ENCODE assay signal across 8 cellular contexts in genomic region chr1:110053557-110054428, GRCh38. TPM values are rescaled to one million over a fixed set of nuclear protein-coding genes. Genes with fewer than 3 reads are reported as not detected.
DNase-seq lines count a peak whose midpoint lies in the region; ATAC-seq and TF ChIP-seq lines count a peak whose summit lies in the region.

No MANE protein-coding gene starts in this region.

- no peaks in the 10 kb centered on the region for H3K4me1 Mint-ChIP-seq in CD8-positive, alpha-beta T cell (ENCODE audit: low read depth)
- H3K4me1 Mint-ChIP-seq in activated naive CD4-positive, alpha-beta T cell treated with anti-CD3 and anti-CD28 coated beads for 36 hours (ENCODE audit: low read depth): no peaks in the 10 kb centered on the region

- H3K9me3 Mint-ChIP-seq in CD8-positive, alpha-beta T cell: no peaks in the 10 kb centered on the region
- H3K9me3 Mint-ChIP-seq in activated naive CD4-positive, alpha-beta T cell treated with anti-CD3 and anti-CD28 coated beads for 36 hours: no peaks in the 10 kb centered on the region

- TF ChIP-seq CTCF in CD8-positive, alpha-beta T cell (IDR thresholded peaks at IDR 0.05): peak; percentile 85
- TF ChIP-seq CTCF in SK-N-SH (IDR thresholded peaks at IDR 0.05): peak; percentile 96
- peak; percentile 97 for TF ChIP-seq CTCF in cardiac muscle cell (IDR thresholded peaks at IDR 0.05; ENCODE audit: low read depth, low read length)

- no peaks in the 10 kb centered on the region for H3K9me3 ChIP-seq in CD8-positive, alpha-beta T cell (ENCODE audit: low read length)
- no peaks in the 10 kb centered on the region for H3K9me3 ChIP-seq in SK-N-SH
- H3K9me3 ChIP-seq in cardiac muscle cell (ENCODE audit: low read depth): no peaks in the 10 kb centered on the region

- no peak overlapping the region for H3K27ac ChIP-seq in CD8-positive, alpha-beta T cell (ENCODE audit: low read depth, low read length)
- H3K27ac ChIP-seq in SK-N-SH (ENCODE audit: low read depth in 2 of 2, low read length in 1 of 2): peak overlapping the region in 1 of 2 experiments; percentile 93; a peak in 2 of 4 replicates
- H3K27ac ChIP-seq in cardiac muscle cell: no peak overlapping the region

- H3K27me3 Mint-ChIP-seq in CD8-positive, alpha-beta T cell (ENCODE audit: low read depth): no peaks in the 10 kb centered on the region
- no peaks in the 10 kb centered on the region for H3K27me3 Mint-ChIP-seq in activated naive CD4-positive, alpha-beta T cell treated with anti-CD3 and anti-CD28 coated beads for 36 hours (ENCODE audit: low read depth)

- H3K79me2 ChIP-seq in SK-N-SH (ENCODE audit: insufficient read depth): no peaks in the 10 kb centered on the region; the same call in 1 of the 2 replicates

- no peak overlapping the region for H3K4me2 ChIP-seq in SK-N-SH

- peaks cover 8% of the 10 kb centered on the region for H4K20me1 ChIP-seq in SK-N-SH (ENCODE audit: insufficient read depth)

- H3K4me3 ChIP-seq in CD8-positive, alpha-beta T cell (ENCODE audit: low read depth, low read length): no peak overlapping the region
- no peak overlapping the region; a peak in 1 of 4 replicates for H3K4me3 ChIP-seq in SK-N-SH (ENCODE audit: low read depth in 2 of 2, low read length in 1 of 2)
- H3K4me3 ChIP-seq in cardiac muscle cell: no peak overlapping the region

- peak; percentile 29 to 79 (median 56) for DNase-seq in CD8-positive, alpha-beta T cell
- peak; percentile 85 for DNase-seq in HEK293T (ENCODE audit: extremely low spot score)
- DNase-seq in SK-N-SH: peak; percentile 71
- DNase-seq in activated naive CD4-positive, alpha-beta T cell treated with anti-CD3 and anti-CD28 coated beads for 36 hours: peak; percentile 81
- DNase-seq in cardiac muscle cell (ENCODE audit: low read depth in 1 of 2, low spot score in 1 of 2): peak; percentile 50 to 65
- peak; percentile 85 for DNase-seq in sciatic nerve (ENCODE audit: low spot score)

- H3K9ac ChIP-seq in SK-N-SH: no peak overlapping the region

- H3K4me1 ChIP-seq in CD8-positive, alpha-beta T cell (ENCODE audit: insufficient read depth, low read length): no peaks in the 10 kb centered on the region
- H3K4me1 ChIP-seq in SK-N-SH (ENCODE audit: control insufficient read depth in 1 of 2, insufficient read depth in 2 of 2, low read depth in 1 of 2, low read length in 1 of 2): peaks cover 60 to 79% of the 10 kb centered on the region in 2 experiments
- peaks cover 10% of the 10 kb centered on the region for H3K4me1 ChIP-seq in cardiac muscle cell (ENCODE audit: low read depth)

- no peak overlapping the region for H2AFZ ChIP-seq in SK-N-SH (ENCODE audit: low read depth)

- H3K36me3 Mint-ChIP-seq in CD8-positive, alpha-beta T cell: peaks cover 97% of the 10 kb centered on the region
- peaks cover 29% of the 10 kb centered on the region for H3K36me3 Mint-ChIP-seq in activated naive CD4-positive, alpha-beta T cell treated with anti-CD3 and anti-CD28 coated beads for 36 hours (ENCODE audit: low read depth)

- peak; percentile 92 for ATAC-seq in CD8-positive, alpha-beta T cell
- peak; percentile 79 for ATAC-seq in sciatic nerve
- no peak for ATAC-seq in GM18861 (IDR thresholded peaks at IDR 0.05; ENCODE audit: unreplicated experiment)
- ATAC-seq in GM21825 (IDR thresholded peaks at IDR 0.05; ENCODE audit: unreplicated experiment): no peak

- H3K9me2 ChIP-seq in SK-N-SH: no peaks in the 10 kb centered on the region

- intact Hi-C loops in CD8-positive, alpha-beta T cell (cut with DNase I, micrococcal nuclease): loop anchor here in 1 of 2 experiments (1.0 to 2.0 kb wide), 2 partner anchors 53 to 407 kb away; no protein-coding TSS in a partner anchor
- intact Hi-C loops in activated naive CD4-positive, alpha-beta T cell treated with anti-CD3 and anti-CD28 coated beads for 36 hours (cut with micrococcal nuclease): loop anchor here (1.0 kb wide), 1 partner anchor 53 kb away; no protein-coding TSS in a partner anchor
- intact Hi-C loops in sciatic nerve (cut with DNase I): loop anchor here (5.0 kb wide), 1 partner anchor 49 kb away; no protein-coding TSS in a partner anchor

- peaks cover 48% of the 10 kb centered on the region for H3F3A ChIP-seq in SK-N-SH (replicated peaks; ENCODE audit: insufficient read depth)

- H3K27ac Mint-ChIP-seq in CD8-positive, alpha-beta T cell: no peak overlapping the region
- no peak overlapping the region for H3K27ac Mint-ChIP-seq in activated naive CD4-positive, alpha-beta T cell treated with anti-CD3 and anti-CD28 coated beads for 36 hours

- POLR2A ChIA-PET in CD8-positive, alpha-beta T cell (lab: Charles Lee): interaction anchor here (1.0 kb wide), 1 partner anchor 19 kb away, joined by 3 read pairs; no protein-coding TSS in a partner anchor
- POLR2A ChIA-PET in HEK293T (lab: Yijun Ruan, JAX): no interaction called here
- POLR2A ChIA-PET in SK-N-SH (lab: Yijun Ruan, JAX): no interaction called here

- no peak overlapping the region for H3K4me3 Mint-ChIP-seq in CD8-positive, alpha-beta T cell
- no peak overlapping the region for H3K4me3 Mint-ChIP-seq in activated naive CD4-positive, alpha-beta T cell treated with anti-CD3 and anti-CD28 coated beads for 36 hours

- no peaks in the 10 kb centered on the region for H3K27me3 ChIP-seq in CD8-positive, alpha-beta T cell (ENCODE audit: insufficient read depth, low read length)
- H3K27me3 ChIP-seq in SK-N-SH (ENCODE audit: insufficient read depth) (no peaks in the 10 kb centered on the region), cardiac muscle cell (no peaks in the 10 kb centered on the region)

- CTCF ChIA-PET in CD8-positive, alpha-beta T cell (lab: Charles Lee): interaction anchor here (0.7 to 5.6 kb wide), 24 partner anchors 8 to 1265 kb away, joined by 3 to 55 read pairs (median 6); partner anchors contain the start of genes ALX3 and STRIP1
- CTCF ChIA-PET in HEK293T (lab: Yijun Ruan, JAX): interaction anchor here (0.5 to 5.2 kb wide), 12 partner anchors 9 to 442 kb away, joined by 3 to 34 read pairs (median 4); partner anchors contain the start of gene STRIP1
- CTCF ChIA-PET in SK-N-SH (lab: Yijun Ruan, JAX): interaction anchor here (0.7 to 42.0 kb wide), 52 partner anchors 7 to 442 kb away, joined by 3 to 1768 read pairs (median 6); partner anchors contain the start of genes AHCYL1, ALX3, KCNC4 and RBM15
- CTCF ChIA-PET in activated naive CD4-positive, alpha-beta T cell treated with anti-CD3 and anti-CD28 coated beads for 36 hours (lab: Charles Lee): interaction anchor here (0.6 to 6.3 kb wide), 26 partner anchors 8 to 1260 kb away, joined by 3 to 103 read pairs (median 6); partner anchors contain the start of gene STRIP1

- peaks cover 54% of the 10 kb centered on the region for H3K36me3 ChIP-seq in CD8-positive, alpha-beta T cell (ENCODE audit: insufficient read depth, low read length)
- H3K36me3 ChIP-seq in SK-N-SH (replicated peaks in 1 of 2; ENCODE audit: control insufficient read depth in 1 of 2, insufficient read depth in 2 of 2, low read length in 1 of 2) (peaks cover 55 to 78% of the 10 kb centered on the region in 2 experiments), cardiac muscle cell (peaks cover 61% of the 10 kb centered on the region)

- WGBS in SK-N-SH (ENCODE audit: low lambda C conversion rate): 72% methylated on average over 16 of the region's 16 CpGs

- TF ChIP-seq RAD21 in SK-N-SH (IDR thresholded peaks at IDR 0.05; ENCODE audit: low read length): peak; percentile 98

- TF ChIP-seq EP300 in SK-N-SH (IDR thresholded peaks at IDR 0.05; ENCODE audit: borderline replicate concordance in 1 of 2, low read depth in 1 of 2, low read length in 1 of 2): no peak

TF ChIP-seq in HEK293T, 16 proteins besides CTCF, POLR2A, EP300 and RAD21:
- 0 out of 2 replicates have a peak, but pooled peaks have one; percentile 33 for TF ChIP-seq HDGF (IDR thresholded peaks at IDR 0.05; ENCODE audit: borderline replicate concordance)
- TF ChIP-seq CTBP1 (IDR thresholded peaks at IDR 0.05; ENCODE audit: borderline replicate concordance): no peak
TF ChIP-seq in HEK293T: peak in this region for 1.

TF ChIP-seq in SK-N-SH, 30 proteins besides CTCF, POLR2A, EP300 and RAD21:
- peak; percentile 97 for TF ChIP-seq SMC3 (IDR thresholded peaks at IDR 0.05; ENCODE audit: low read depth, low read length)
- TF ChIP-seq JUND (IDR thresholded peaks at IDR 0.05): no peak
- no peak for TF ChIP-seq YY1 (IDR thresholded peaks at IDR 0.05; ENCODE audit: low read depth)
- peak; percentile 21 for TF ChIP-seq CHD2 (IDR thresholded peaks at IDR 0.05; ENCODE audit: low read length, partially characterized antibody)

RNA-seq across cellular contexts. Expression of gene ALX3, which starts 16.7 kb away (rescaled TPM):
- total RNA-seq in CD8-positive, alpha-beta T cell: not detected
- not detected in 2 replicates for polyA plus RNA-seq in SK-N-SH (2012; rRNA removed)
- not detected in 2 replicates for polyA plus RNA-seq in SK-N-SH (2012; cell fraction: cytosol; rRNA removed)
- not detected in 2 replicates for polyA plus RNA-seq in SK-N-SH (2012; cell fraction: nucleus; rRNA removed)
- not detected for total RNA-seq in activated naive CD4-positive, alpha-beta T cell treated with anti-CD3 and anti-CD28 coated beads for 36 hours
- 0.11 and 1.1 TPM in 2 replicates for total RNA-seq in cardiac muscle cell
- not detected in 2 replicates for polyA plus RNA-seq in cardiac muscle cell
- total RNA-seq in sciatic nerve: not detected

RNA-seq across cellular contexts. Expression of gene STRIP1, which starts 19.4 kb away (rescaled TPM):
- total RNA-seq in CD8-positive, alpha-beta T cell: 100 to 1,000 TPM in 1 of 2 experiments, 10 to 100 TPM in 1; 94.6 to 109 TPM
- 34.6 and 46.3 TPM in 2 replicates for polyA plus RNA-seq in SK-N-SH (2012; rRNA removed)
- polyA plus RNA-seq in SK-N-SH (2012; cell fraction: cytosol; rRNA removed): 19.4 and 26.7 TPM in 2 replicates
- 103 and 120 TPM in 2 replicates for polyA plus RNA-seq in SK-N-SH (2012; cell fraction: nucleus; rRNA removed)
- 10 to 100 TPM; 20.7 to 22.8 TPM for total RNA-seq in activated naive CD4-positive, alpha-beta T cell treated with anti-CD3 and anti-CD28 coated beads for 36 hours
- 70.9 and 78.3 TPM in 2 replicates for total RNA-seq in cardiac muscle cell
- 40.2 and 57.8 TPM in 2 replicates for polyA plus RNA-seq in cardiac muscle cell
- total RNA-seq in sciatic nerve: 44.1 TPM

RNA-seq across cellular contexts. Expression of gene UBL4B, which starts 58.5 kb away (rescaled TPM):
- not detected for total RNA-seq in CD8-positive, alpha-beta T cell
- not detected in 2 replicates for polyA plus RNA-seq in SK-N-SH (2012; rRNA removed)
- not detected in 2 replicates for polyA plus RNA-seq in SK-N-SH (2012; cell fraction: cytosol; rRNA removed)
- 0.06 TPM in 1 of 2 replicates, not detected in the other for polyA plus RNA-seq in SK-N-SH (2012; cell fraction: nucleus; rRNA removed)
- total RNA-seq in activated naive CD4-positive, alpha-beta T cell treated with anti-CD3 and anti-CD28 coated beads for 36 hours: not detected
- total RNA-seq in cardiac muscle cell: 0.09 TPM in 1 of 2 replicates, not detected in the other
- not detected in 2 replicates for polyA plus RNA-seq in cardiac muscle cell
- not detected for total RNA-seq in sciatic nerve

Comparison
In these comparisons a context has a peak if more than half of its experiments do, and no peak if none do; other contexts are left out.
1. ATAC-seq: peak in CD8-positive, alpha-beta T cell (single experiment) and sciatic nerve (single experiment); none in GM18861 (single experiment) and GM21825 (single experiment).
2. Peak in every context shown above with its lines, with median percentiles within 50 percentile points of each other: DNase-seq and CTCF ChIP-seq.